ENCODE assay signal across 10 cellular contexts in genomic region chr3:37935756-37936666, GRCh38. TPM values are rescaled to one million over a fixed set of nuclear protein-coding genes. Genes with fewer than 3 reads are reported as not detected.
DNase-seq lines count a peak whose midpoint lies in the region; ATAC-seq, FAIRE-seq and TF ChIP-seq lines count a peak whose summit lies in the region.
"Had no signal": no experiment of that assay in that cellular context is flagged by ENCODE, and none has a peak within 500 bp of the region (broad histone marks: within the 10 kb centered on the region; RNA-seq: fewer than 3 reads in every experiment).

No MANE protein-coding gene starts in this region.

- no peaks in the 10 kb centered on the region for H3K36me3 Mint-ChIP-seq in MCF 10A (ENCODE audit: insufficient read depth, unreplicated experiment)

- intact Hi-C loops in MCF 10A (cut with micrococcal nuclease): no loop called here
- intact Hi-C loops in stomach (cut with DNase I; ENCODE audit: low total_unique reads): no loop called here

- H3K9me1 ChIP-seq in keratinocyte (ENCODE audit: control insufficient read depth, extremely low read depth, insufficient read depth, low read length): no peaks in the 10 kb centered on the region

- peak; percentile 90 for FAIRE-seq in keratinocyte (lab: Jason Lieb, UNC)
- FAIRE-seq: TTC549 had no signal

- H3K4me3 ChIP-seq in keratinocyte (ENCODE audit: control insufficient read depth in 2 of 3, extremely low read depth in 1 of 3, insufficient read depth in 2 of 3, low read depth in 1 of 3, low read length in 3 of 3) (no peak overlapping the region), stomach (no peak overlapping the region)

- POLR2A ChIA-PET in MCF 10A (lab: Yijun Ruan, JAX): interaction anchor here (1.7 kb wide), 1 partner anchor 9 kb away, joined by 10 read pairs; no protein-coding TSS in a partner anchor

- H3K4me1 Mint-ChIP-seq in MCF 10A (ENCODE audit: insufficient read depth, unreplicated experiment): peaks cover 47% of the 10 kb centered on the region

- H3K9ac ChIP-seq in keratinocyte (ENCODE audit: control insufficient read depth, extremely low read depth, insufficient read depth, low read length): no peak overlapping the region

- H3K27me3 ChIP-seq in keratinocyte (ENCODE audit: control insufficient read depth, extremely low read depth, insufficient read depth, low read length) (no peaks in the 10 kb centered on the region), stomach (no peaks in the 10 kb centered on the region)

- H3K79me2 ChIP-seq in keratinocyte (ENCODE audit: control insufficient read depth, insufficient read depth, low read length): peaks cover 63% of the 10 kb centered on the region

- TF ChIP-seq EP300 in stomach (IDR thresholded peaks at IDR 0.05): no peak

- no peaks in the 10 kb centered on the region for H4K20me1 ChIP-seq in keratinocyte (ENCODE audit: control insufficient read depth, extremely low read depth, insufficient read depth, low read length)

- no peaks in the 10 kb centered on the region for H3K9me3 ChIP-seq in keratinocyte (ENCODE audit: control insufficient read depth, low read depth, low read length)
- no peaks in the 10 kb centered on the region for H3K9me3 ChIP-seq in stomach

- CTCF ChIA-PET in MCF 10A (lab: Yijun Ruan, JAX): no interaction called here

- peak overlapping the region; percentile 55 for H3K4me2 ChIP-seq in keratinocyte (ENCODE audit: control insufficient read depth, extremely low read depth, insufficient read depth, low read depth, low read length)

- WGBS in stomach, 5 donors: 31 to 61% (median 47%) methylated on average over 9 of the region's 9 CpGs

- no peak for TF ChIP-seq POLR2A in stomach (IDR thresholded peaks at IDR 0.05)

- DNase-seq in HT-29 (ENCODE audit: low spot score) (peak; percentile 76), MCF 10A (ENCODE audit: unreplicated experiment) (peak; percentile 87), keratinocyte (ENCODE audit: low read depth, low spot score) (no peak), stomach (peak; percentile 52), COLO668 (lab: John Stamatoyannopoulos, UW; ENCODE audit: unreplicated experiment) (no peak), activated gamma-delta T cell treated with Interleukin-2 at 50 U/mL for 16 hours (no peak)
- DNase-seq: KG1 had no signal

- no peak overlapping the region for H2AFZ ChIP-seq in keratinocyte (ENCODE audit: control insufficient read depth, low read length)

- ATAC-seq in HG03095 (IDR thresholded peaks at IDR 0.05; ENCODE audit: unreplicated experiment) (no peak), HG03521 (IDR thresholded peaks at IDR 0.05; ENCODE audit: unreplicated experiment) (no peak)

- no peaks in the 10 kb centered on the region for H3K27me3 Mint-ChIP-seq in MCF 10A (ENCODE audit: insufficient read depth, unreplicated experiment)

- no peaks in the 10 kb centered on the region for H3K9me3 Mint-ChIP-seq in MCF 10A (ENCODE audit: unreplicated experiment)

- H3K36me3 ChIP-seq in keratinocyte (ENCODE audit: control insufficient read depth in 2 of 2, extremely low read depth in 1 of 2, insufficient read depth in 2 of 2, low read length in 2 of 2) (peaks cover 0 to 1% of the 10 kb centered on the region in 2 experiments), stomach (no peaks in the 10 kb centered on the region)

- no TSS peak for BruUV-seq in MCF 10A (replicated peaks; lab: Mats Ljungman, UMichigan)

- H3K27ac ChIP-seq in keratinocyte (ENCODE audit: control insufficient read depth, insufficient read depth, low read length) (peak overlapping the region; percentile 8), stomach (peak overlapping the region; percentile 49 to 82 (median 75))

- TF ChIP-seq CTCF in MCF 10A (IDR thresholded peaks at IDR 0.05; ENCODE audit: unreplicated experiment): no peak
- no peak for TF ChIP-seq CTCF in keratinocyte (optimal IDR thresholded peaks at IDR 0.05 in 1 of 3, IDR thresholded peaks at IDR 0.05 in 1 of 3, conservative IDR thresholded peaks at IDR 0.05 in 1 of 3; ENCODE audit: extremely low read depth in 1 of 3, insufficient read depth in 2 of 3, low read length in 3 of 3)
- TF ChIP-seq CTCF in stomach (IDR thresholded peaks at IDR 0.05): no peak

- H3K4me1 ChIP-seq in keratinocyte (ENCODE audit: control insufficient read depth, extremely low read depth, insufficient read depth, low read length) (peaks cover 33% of the 10 kb centered on the region), stomach (peaks cover 27 to 90% (median 58%) of the 10 kb centered on the region in 4 donors)

- dilution Hi-C loops in keratinocyte (cut with MboI; ENCODE audit: extremely low pct_ligation_motif_present, low sequenced_read_pairs): no loop called here

- H3K4me3 Mint-ChIP-seq in MCF 10A (ENCODE audit: unreplicated experiment): peak overlapping the region; percentile 33

- peak overlapping the region; percentile 95 for H3K27ac Mint-ChIP-seq in MCF 10A (ENCODE audit: low read depth, unreplicated experiment)

RNA-seq across cellular contexts. Expression of gene VILL, which starts 54.6 kb away (rescaled TPM):
- 2.2 and 2.4 TPM in 2 replicates for total RNA-seq in HT-29 (2014; rRNA removed; shearing (Covaris generic))
- total RNA-seq in MCF 10A (2022): not detected in 2 replicates
- 2.1 to 2.8 TPM (median 2.1 TPM) in 3 replicates for polyA plus RNA-seq in keratinocyte
- 1.9 TPM for polyA plus RNA-seq in keratinocyte (2011; ENCODE audit: low read depth)
- 0.96 and 1.7 TPM in 2 replicates for polyA plus RNA-seq in keratinocyte (2011; cell fraction: cytosol; rRNA removed)
- 5.8 and 6.8 TPM in 2 replicates for polyA plus RNA-seq in keratinocyte (2011; cell fraction: nucleus; rRNA removed)
- polyA plus RNA-seq in keratinocyte (2012; ENCODE audit: low replicate concordance): 1.8 and 2.2 TPM in 2 replicates
- 1.9 to 4.3 TPM (median 2.2 TPM) in 3 replicates for polyA minus RNA-seq in keratinocyte
- polyA minus RNA-seq in keratinocyte (2011; cell fraction: cytosol; rRNA and poly(A)+ RNA removed): 2.3 TPM
- polyA minus RNA-seq in keratinocyte (2011; cell fraction: nucleus; rRNA and poly(A)+ RNA removed): 4.1 TPM in 2 replicates
- 100 to 1,000 TPM in 2 of 5 donors, 10 to 100 TPM in 3; 59.8 to 191 (median 86.8) TPM for total RNA-seq in stomach
- polyA plus RNA-seq in stomach: 100 to 1,000 TPM in 1 of 3 donors, 10 to 100 TPM in 2; 24.1 to 202 (median 43.7) TPM

Comparison
In these comparisons a context has a peak if more than half of its experiments do, and no peak if none do; other contexts are left out.
1. DNase-seq: peak in HT-29 (single experiment), MCF 10A (single experiment) and stomach (single experiment); none in keratinocyte (single experiment), COLO668 (single experiment) and activated gamma-delta T cell treated with Interleukin-2 at 50 U/mL for 16 hours (single experiment).
2. RNA of gene VILL, which starts 54.6 kb away (total RNA-seq): 59.8 to 191 TPM in stomach; 2.2 to 2.4 TPM in HT-29 and not detected in MCF 10A; every median in the first group is over 10 times any median in the second.